29 cellular contexts compared by ENCODE assay signal in genomic region chr11:111739299-111739698, GRCh38. TPM values are rescaled to one million over a fixed set of nuclear protein-coding genes. Genes with fewer than 3 reads are reported as not detected.
DNase-seq lines count a peak whose midpoint lies in the region; ATAC-seq and TF ChIP-seq lines count a peak whose summit lies in the region.
"Had no signal": no experiment of that assay in that cellular context is flagged by ENCODE, and none has a peak within 500 bp of the region (broad histone marks: within the 10 kb centered on the region; RNA-seq: fewer than 3 reads in every experiment).

No MANE protein-coding gene starts in this region.

- H3K36me3 Mint-ChIP-seq in GM23338 (ENCODE audit: low read depth), result peaks cover 42% of the 10 kb centered on the region

- H3K9me3 ChIP-seq in liver (ENCODE audit: control insufficient read depth in 4 of 4, low read length in 3 of 4) (no peaks in the 10 kb centered on the region), subcutaneous abdominal adipose tissue (ENCODE audit: control insufficient read depth in 5 of 5, low read length in 5 of 5) (no peaks in the 10 kb centered on the region)
- H3K9me3 ChIP-seq: left ventricle myocardium inferior, neutrophil, psoas muscle had no signal

- H3F3A ChIP-seq in GM23338 (replicated peaks; ENCODE audit: low read depth), result no peaks in the 10 kb centered on the region

- H3K9ac ChIP-seq in liver (ENCODE audit: low read depth in 1 of 2, low read length in 2 of 2), result peak overlapping the region in 1 of 2 donors; percentile 79
- H3K9ac ChIP-seq in subcutaneous abdominal adipose tissue (ENCODE audit: low read length in 5 of 5), result peak overlapping the region in 2 of 5 donors; percentile 87 to 97
- H3K9ac ChIP-seq: KMS-11 had no signal

- H3K9me3 Mint-ChIP-seq in GM23338, result no peaks in the 10 kb centered on the region
- H3K9me3 Mint-ChIP-seq: activated T-helper 1 cell treated with anti-CD3 and anti-CD28 coated beads, Interleukin-12 subunit alpha, Interleukin-12 subunit beta, Interleukin-2, Interleukin-4 antibody, amounts not matched to agents 30 ng/mL and 10 ng/mL and 1 ng/mL, durations not matched to agents 14 hours and 24 hours and 36 hours; CD4-positive, alpha-beta T cell; naive B cell had no signal

- peaks cover 5% of the 10 kb centered on the region for H3K27me3 Mint-ChIP-seq in GM23338 (ENCODE audit: insufficient read depth, low read depth, poor library complexity)
- H3K27me3 Mint-ChIP-seq: CD4-positive, alpha-beta T cell; naive B cell; T-helper 17 cell had no signal

- no peak overlapping the region for H2AFZ ChIP-seq in GM23338

- DNase-seq in GM23338 (ENCODE audit: low spot score) (no peak), caudate nucleus (lab: John Stamatoyannopoulos, UW) (no peak), NOMO-1 treated with DMSO at 0.1 percent for 48 hours (lab: John Stamatoyannopoulos, UW; ENCODE audit: unreplicated experiment) (no peak), LoVo (ENCODE audit: low spot score) (no peak), occipital lobe (lab: John Stamatoyannopoulos, UW) (no peak)
- no peak for DNase-seq in activated CD8-positive, alpha-beta memory T cell treated with anti-CD3 and anti-CD28 coated beads for 24 hours
- DNase-seq: activated CD4-positive, alpha-beta T cell treated with anti-CD3 and anti-CD28 coated beads, Interleukin-2, amount 50 U/mL, for 4 hours; activated naive CD4-positive, alpha-beta T cell treated with Interleukin-2 at 50 U/mL for 16 hours; brain microvascular endothelial cell; CD4-positive, alpha-beta T cell; effector memory CD4-positive, alpha-beta T cell; glutamatergic neuron; left ventricle myocardium inferior; naive B cell; NCI-H1417 treated with DMSO at 0.1 percent for 48 hours; NCI-H2081; NCI-H2227 treated with DMSO at 0.1 percent for 48 hours; NCI-H69; psoas muscle; Right ventricle myocardium superior; stimulated activated CD4-positive, alpha-beta T cell treated with anti-CD3 and anti-CD28 coated beads, Interleukin-15, amount 100 ng/mL, for 24 hours; stimulated activated CD4-positive, alpha-beta T cell treated with anti-CD3 and anti-CD28 coated beads, Interleukin-4, amount 100 ng/mL, for 4 hours; T-helper 17 cell had no signal

- H3K4me1 Mint-ChIP-seq in GM23338, result peaks cover 25% of the 10 kb centered on the region; the same call in 2 of the 3 replicates

- TF ChIP-seq RAD21 in liver (IDR thresholded peaks at IDR 0.05), result no peak

- peaks cover 2% of the 10 kb centered on the region for H4K20me1 ChIP-seq in GM23338 (replicated peaks; ENCODE audit: insufficient read depth)

- peak overlapping the region; percentile 23; the same call in 1 of the 2 replicates for H3K27ac Mint-ChIP-seq in GM23338
- H3K27ac Mint-ChIP-seq: activated T-helper 1 cell treated with anti-CD3 and anti-CD28 coated beads, Interleukin-12 subunit alpha, Interleukin-12 subunit beta, Interleukin-2, Interleukin-4 antibody, amounts not matched to agents 30 ng/mL and 10 ng/mL and 1 ng/mL, durations not matched to agents 14 hours and 24 hours and 36 hours; CD4-positive, alpha-beta T cell; T-helper 17 cell had no signal

- H3K27me3 ChIP-seq in GM23338 (ENCODE audit: insufficient read depth) (no peaks in the 10 kb centered on the region), liver (ENCODE audit: control insufficient read depth in 4 of 4, insufficient read depth in 4 of 4, low read length in 3 of 4) (no peaks in the 10 kb centered on the region), subcutaneous abdominal adipose tissue (ENCODE audit: control insufficient read depth in 5 of 5, insufficient read depth in 4 of 5, low read length in 5 of 5) (no peaks in the 10 kb centered on the region)
- H3K27me3 ChIP-seq: brain microvascular endothelial cell, neutrophil had no signal

- peak; percentile 72 for ATAC-seq in GM23338
- ATAC-seq: Panc1, psoas muscle, T-helper 17 cell had no signal

- no peaks in the 10 kb centered on the region for H3K9me2 ChIP-seq in GM23338 (ENCODE audit: insufficient read depth)

- no peak for TF ChIP-seq CTCF in GM23338 (conservative IDR thresholded peaks at IDR 0.05; ENCODE audit: low read depth in 2 of 2)
- no peak for TF ChIP-seq CTCF in liver (IDR thresholded peaks at IDR 0.05; ENCODE audit: low read depth, low read length, missing input control)

- H3K4me3 Mint-ChIP-seq in GM23338, result no peak overlapping the region
- H3K4me3 Mint-ChIP-seq: activated T-helper 1 cell treated with anti-CD3 and anti-CD28 coated beads, Interleukin-12 subunit alpha, Interleukin-12 subunit beta, Interleukin-2, Interleukin-4 antibody, amounts not matched to agents 30 ng/mL and 10 ng/mL and 1 ng/mL, durations not matched to agents 14 hours and 24 hours and 36 hours; CD4-positive, alpha-beta T cell; naive B cell; T-helper 17 cell had no signal

- 0 out of 2 replicates have a peak overlapping the region, but pooled peaks have one; percentile 10 for H3K27ac ChIP-seq in GM23338 (ENCODE audit: low read depth)
- H3K27ac ChIP-seq in caudate nucleus (ENCODE audit: low read depth, low read length), result peak overlapping the region; percentile 100
- H3K27ac ChIP-seq in liver (ENCODE audit: low read depth in 1 of 2, low read length in 2 of 2), result peak overlapping the region; percentile 97 to 98
- peak overlapping the region; percentile 100 for H3K27ac ChIP-seq in subcutaneous abdominal adipose tissue (ENCODE audit: low read depth, low read length)
- H3K27ac ChIP-seq: brain microvascular endothelial cell, KMS-11, neutrophil had no signal

- H3K4me3 ChIP-seq in GM23338, result no peak overlapping the region
- no peak overlapping the region for H3K4me3 ChIP-seq in liver (ENCODE audit: low read depth in 1 of 3, low read length in 3 of 3)
- H3K4me3 ChIP-seq in subcutaneous abdominal adipose tissue (ENCODE audit: low read depth in 1 of 5, low read length in 5 of 5), result no peak overlapping the region
- H3K4me3 ChIP-seq: left ventricle myocardium inferior, psoas muscle had no signal

- H3K36me3 ChIP-seq in GM23338 (ENCODE audit: insufficient read depth) (peaks cover 27% of the 10 kb centered on the region), liver (ENCODE audit: control insufficient read depth in 4 of 4, insufficient read depth in 3 of 4, low read depth in 1 of 4, low read length in 3 of 4) (peaks cover 2 to 37% (median 30%) of the 10 kb centered on the region in 4 donors), subcutaneous abdominal adipose tissue (ENCODE audit: control insufficient read depth in 5 of 5, insufficient read depth in 5 of 5, low read length in 5 of 5) (peaks cover 36 to 61% (median 43%) of the 10 kb centered on the region in 5 donors)

- H3K4me1 ChIP-seq in GM23338 (ENCODE audit: insufficient read depth) (peaks cover 5% of the 10 kb centered on the region), liver (ENCODE audit: control insufficient read depth in 4 of 4, insufficient read depth in 4 of 4, low read length in 3 of 4) (peaks cover 12 to 53% (median 36%) of the 10 kb centered on the region in 4 donors), subcutaneous abdominal adipose tissue (ENCODE audit: control insufficient read depth in 5 of 5, insufficient read depth in 5 of 5, low read length in 5 of 5) (peaks cover 31 to 62% (median 58%) of the 10 kb centered on the region in 5 donors)

- H3K79me2 ChIP-seq in GM23338 (replicated peaks; ENCODE audit: insufficient read depth), result no peaks in the 10 kb centered on the region

- WGBS in liver, result 97% methylated on average over 2 of the region's 2 CpGs

- H3K4me2 ChIP-seq in GM23338, result no peak overlapping the region
- H3K4me2 ChIP-seq: KMS-11 had no signal

TF ChIP-seq in GM23338, 12 proteins besides CTCF, POLR2A, EP300 and RAD21:
- TF ChIP-seq ZNF331 (CRISPR knock-in tag; IDR thresholded peaks at IDR 0.05; ENCODE audit: low read depth) (no peak), STAT1 (IDR thresholded peaks at IDR 0.05; ENCODE audit: unreplicated experiment) (no peak), NANOG (IDR thresholded peaks at IDR 0.05; ENCODE audit: borderline replicate concordance) (no peak), ZNF114 (CRISPR knock-in tag; IDR thresholded peaks at IDR 0.05) (no peak), JUNB (IDR thresholded peaks at IDR 0.05; ENCODE audit: unreplicated experiment) (no peak), EZH2phosphoT487 (IDR thresholded peaks at IDR 0.05; ENCODE audit: unreplicated experiment) (no peak), POLR2AphosphoS5 (IDR thresholded peaks at IDR 0.05; ENCODE audit: low read depth) (no peak)
- TF ChIP-seq, protein P1, sequence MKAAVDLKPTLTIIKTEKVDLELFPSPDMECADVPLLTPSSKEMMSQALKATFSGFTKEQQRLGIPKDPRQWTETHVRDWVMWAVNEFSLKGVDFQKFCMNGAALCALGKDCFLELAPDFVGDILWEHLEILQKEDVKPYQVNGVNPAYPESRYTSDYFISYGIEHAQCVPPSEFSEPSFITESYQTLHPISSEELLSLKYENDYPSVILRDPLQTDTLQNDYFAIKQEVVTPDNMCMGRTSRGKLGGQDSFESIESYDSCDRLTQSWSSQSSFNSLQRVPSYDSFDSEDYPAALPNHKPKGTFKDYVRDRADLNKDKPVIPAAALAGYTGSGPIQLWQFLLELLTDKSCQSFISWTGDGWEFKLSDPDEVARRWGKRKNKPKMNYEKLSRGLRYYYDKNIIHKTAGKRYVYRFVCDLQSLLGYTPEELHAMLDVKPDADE (IDR thresholded peaks at IDR 0.05), result no peak

TF ChIP-seq in liver, 16 proteins besides CTCF, POLR2A, EP300 and RAD21 (continues in another document):
- TF ChIP-seq TAF1 (conservative IDR thresholded peaks at IDR 0.05) (no peak), JUND (IDR thresholded peaks at IDR 0.05) (no peak), FOXA1 (IDR thresholded peaks at IDR 0.05) (no peak), NR2F2 (IDR thresholded peaks at IDR 0.05) (no peak), FOXA2 (IDR thresholded peaks at IDR 0.05) (no peak), HNF4A (conservative IDR thresholded peaks at IDR 0.05) (no peak), SP1 (IDR thresholded peaks at IDR 0.05) (no peak), HNF4G (IDR thresholded peaks at IDR 0.05) (no peak)
- TF ChIP-seq, protein P2, sequence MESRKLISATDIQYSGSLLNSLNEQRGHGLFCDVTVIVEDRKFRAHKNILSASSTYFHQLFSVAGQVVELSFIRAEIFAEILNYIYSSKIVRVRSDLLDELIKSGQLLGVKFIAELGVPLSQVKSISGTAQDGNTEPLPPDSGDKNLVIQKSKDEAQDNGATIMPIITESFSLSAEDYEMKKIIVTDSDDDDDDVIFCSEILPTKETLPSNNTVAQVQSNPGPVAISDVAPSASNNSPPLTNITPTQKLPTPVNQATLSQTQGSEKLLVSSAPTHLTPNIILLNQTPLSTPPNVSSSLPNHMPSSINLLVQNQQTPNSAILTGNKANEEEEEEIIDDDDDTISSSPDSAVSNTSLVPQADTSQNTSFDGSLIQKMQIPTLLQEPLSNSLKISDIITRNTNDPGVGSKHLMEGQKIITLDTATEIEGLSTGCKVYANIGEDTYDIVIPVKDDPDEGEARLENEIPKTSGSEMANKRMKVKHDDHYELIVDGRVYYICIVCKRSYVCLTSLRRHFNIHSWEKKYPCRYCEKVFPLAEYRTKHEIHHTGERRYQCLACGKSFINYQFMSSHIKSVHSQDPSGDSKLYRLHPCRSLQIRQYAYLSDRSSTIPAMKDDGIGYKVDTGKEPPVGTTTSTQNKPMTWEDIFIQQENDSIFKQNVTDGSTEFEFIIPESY (IDR thresholded peaks at IDR 0.05), result no peak

RNA-seq across cellular contexts. Expression of gene PPP2R1B, which starts 26.9 kb away (rescaled TPM):
- total RNA-seq in GM23338 (2014; rRNA removed; shearing (Covaris generic)), result 75.3 and 82.0 TPM in 2 replicates
- polyA plus RNA-seq in GM23338 (2016; fragmentation: Nextera tagmentation; extraction: Ambion mirVana) (15.9 and 18.5 TPM in 2 replicates), liver (10 to 100 TPM; 33.2 to 55.0 TPM)
- total RNA-seq in liver (100 to 1,000 TPM in 1 of 2 donors, 10 to 100 TPM in 1; 50.1 to 316 TPM), occipital lobe (17.9 TPM)

Comparison
In these comparisons a context has a peak if more than half of its experiments do, and no peak if none do; other contexts are left out.
1. H3K27ac ChIP-seq: peak in every context shown above with its lines; median percentile 100 in caudate nucleus; 100 in subcutaneous abdominal adipose tissue; 98 in liver; 10 in GM23338.